In genomic region chr18:13551305-13551603, GRCh38 we compare ENCODE assay signal across 24 cellular contexts.
DNase-seq lines count a peak whose midpoint lies in the region; ATAC-seq and TF ChIP-seq lines count a peak whose summit lies in the region.
"Had no signal": no experiment of that assay in that cellular context is flagged by ENCODE, and none has a peak within 500 bp of the region (broad histone marks: within the 10 kb centered on the region; RNA-seq: fewer than 3 reads in every experiment).

No MANE protein-coding gene starts in this region.

- H3K4me1 ChIP-seq in esophagus squamous epithelium = peaks cover 0 to 28% (median 8%) of the 10 kb centered on the region in 3 donors

- H3K9me3 ChIP-seq in T-helper 17 cell (ENCODE audit: control insufficient read depth, low read length, poor library complexity, severe bottlenecking) (no peaks in the 10 kb centered on the region), esophagus squamous epithelium (no peaks in the 10 kb centered on the region)
- H3K9me3 ChIP-seq: neutrophil, Peyer's patch, psoas muscle, upper lobe of left lung had no signal

- H3K36me3 Mint-ChIP-seq in T-helper 17 cell (ENCODE audit: low read depth) = peaks cover 2% of the 10 kb centered on the region
- H3K36me3 Mint-ChIP-seq in dendritic cell treated with granulocyte-macrophage colony-stimulating factor and Interleukin-4, amounts not matched to agents 40 ng/mL and 50 ng/mL, for 4 days (ENCODE audit: low read depth) = peaks cover 27% of the 10 kb centered on the region
- H3K36me3 Mint-ChIP-seq in stimulated activated memory B cell treated with anti-CD40 and anti-IgM and Interleukin-4, amounts not matched to agents 10 μg/mL and 1 μg/mL and 100 μg/mL, for 72 hours = peaks cover 6% of the 10 kb centered on the region

- H3K27me3 ChIP-seq in esophagus squamous epithelium = no peaks in the 10 kb centered on the region
- H3K27me3 ChIP-seq: cardiac muscle cell, Peyer's patch, upper lobe of left lung had no signal

- WGBS in esophagus squamous epithelium, 2 donors = 54 to 80% methylated on average over 4 to 5 of the region's 5 CpGs

- no peak for DNase-seq in T-helper 17 cell
- peak; percentile 70 for DNase-seq in left lobe of liver (ENCODE audit: low spot score)
- no peak for DNase-seq in COLO829 (ENCODE audit: low spot score)
- DNase-seq in retina = no peak
- no peak for DNase-seq in esophagus squamous epithelium (lab: John Stamatoyannopoulos, UW)
- DNase-seq: activated CD4-positive, alpha-beta T cell treated with anti-CD3 and anti-CD28 coated beads, Interleukin-2, amount 50 U/mL, for 1 hour; anterior cingulate cortex; Calu3; mammary epithelial cell; NCI-H1092 treated with DMSO at 0.1 percent for 48 hours; NCI-H187; NCI-H526 treated with DMSO at 0.1 percent for 48 hours; Peyer's patch; psoas muscle; upper lobe of left lung had no signal

- no peak overlapping the region for H3K4me3 Mint-ChIP-seq in T-helper 17 cell
- no peak overlapping the region for H3K4me3 Mint-ChIP-seq in dendritic cell treated with granulocyte-macrophage colony-stimulating factor and Interleukin-4, amounts not matched to agents 40 ng/mL and 50 ng/mL, for 4 days
- no peak overlapping the region for H3K4me3 Mint-ChIP-seq in stimulated activated memory B cell treated with anti-CD40 and anti-IgM and Interleukin-4, amounts not matched to agents 10 μg/mL and 1 μg/mL and 100 μg/mL, for 72 hours
- H3K4me3 Mint-ChIP-seq: activated naive CD8-positive, alpha-beta T cell; activated T-helper 1 cell treated with anti-CD3 and anti-CD28 coated beads, Interleukin-12 subunit alpha, Interleukin-12 subunit beta, Interleukin-2, Interleukin-4 antibody, amounts not matched to agents 30 ng/mL and 10 ng/mL and 1 ng/mL, durations not matched to agents 14 hours and 24 hours and 36 hours had no signal

- peaks cover 7% of the 10 kb centered on the region for H3K9me3 Mint-ChIP-seq in dendritic cell treated with granulocyte-macrophage colony-stimulating factor and Interleukin-4, amounts not matched to agents 40 ng/mL and 50 ng/mL, for 4 days
- peaks cover 2% of the 10 kb centered on the region for H3K9me3 Mint-ChIP-seq in stimulated activated memory B cell treated with anti-CD40 and anti-IgM and Interleukin-4, amounts not matched to agents 10 μg/mL and 1 μg/mL and 100 μg/mL, for 72 hours

- H3K4me1 Mint-ChIP-seq in T-helper 17 cell = peaks cover 19% of the 10 kb centered on the region
- peaks cover 45% of the 10 kb centered on the region for H3K4me1 Mint-ChIP-seq in dendritic cell treated with granulocyte-macrophage colony-stimulating factor and Interleukin-4, amounts not matched to agents 40 ng/mL and 50 ng/mL, for 4 days (ENCODE audit: low read depth)
- H3K4me1 Mint-ChIP-seq in stimulated activated memory B cell treated with anti-CD40 and anti-IgM and Interleukin-4, amounts not matched to agents 10 μg/mL and 1 μg/mL and 100 μg/mL, for 72 hours = peaks cover 17% of the 10 kb centered on the region

- ATAC-seq in T-helper 17 cell (no peak), left lobe of liver (peak; percentile 93)
- ATAC-seq in stimulated activated memory B cell treated with anti-CD40 and anti-IgM and Interleukin-4, amounts not matched to agents 10 μg/mL and 1 μg/mL and 100 μg/mL, for 72 hours = no peak
- ATAC-seq: K562, psoas muscle had no signal

- no peaks in the 10 kb centered on the region for H3K27me3 Mint-ChIP-seq in T-helper 17 cell
- H3K27me3 Mint-ChIP-seq in dendritic cell treated with granulocyte-macrophage colony-stimulating factor and Interleukin-4, amounts not matched to agents 40 ng/mL and 50 ng/mL, for 4 days = peaks cover 9% of the 10 kb centered on the region
- H3K27me3 Mint-ChIP-seq in stimulated activated memory B cell treated with anti-CD40 and anti-IgM and Interleukin-4, amounts not matched to agents 10 μg/mL and 1 μg/mL and 100 μg/mL, for 72 hours = peaks cover 6% of the 10 kb centered on the region
- H3K27me3 Mint-ChIP-seq: activated naive CD8-positive, alpha-beta T cell had no signal

- TF ChIP-seq CTCF in esophagus squamous epithelium (IDR thresholded peaks at IDR 0.05) = no peak

- no peak for TF ChIP-seq POLR2A in esophagus squamous epithelium (IDR thresholded peaks at IDR 0.05)

- intact Hi-C loops in dendritic cell treated with granulocyte-macrophage colony-stimulating factor and Interleukin-4, amounts not matched to agents 40 ng/mL and 50 ng/mL, for 4 days (cut with micrococcal nuclease) = loop anchor here (5.0 to 10.0 kb wide), 2 partner anchors 174 to 261 kb away; partner anchors contain the start of genes FAM210A and RNMT
- intact Hi-C loops in esophagus squamous epithelium (cut with DNase I) = loop anchor here (10.0 kb wide), 1 partner anchor 74 kb away; no protein-coding TSS in a partner anchor

- H3K27ac Mint-ChIP-seq in T-helper 17 cell = peak overlapping the region; percentile 3
- peak overlapping the region; percentile 33 for H3K27ac Mint-ChIP-seq in dendritic cell treated with granulocyte-macrophage colony-stimulating factor and Interleukin-4, amounts not matched to agents 40 ng/mL and 50 ng/mL, for 4 days
- peak overlapping the region; percentile 3 for H3K27ac Mint-ChIP-seq in stimulated activated memory B cell treated with anti-CD40 and anti-IgM and Interleukin-4, amounts not matched to agents 10 μg/mL and 1 μg/mL and 100 μg/mL, for 72 hours
- H3K27ac Mint-ChIP-seq: activated naive CD8-positive, alpha-beta T cell; activated T-helper 1 cell treated with anti-CD3 and anti-CD28 coated beads, Interleukin-12 subunit alpha, Interleukin-12 subunit beta, Interleukin-2, Interleukin-4 antibody, amounts not matched to agents 30 ng/mL and 10 ng/mL and 1 ng/mL, durations not matched to agents 14 hours and 24 hours and 36 hours had no signal

- no peak overlapping the region for H3K4me3 ChIP-seq in esophagus squamous epithelium
- H3K4me3 ChIP-seq: cardiac muscle cell, K562, Peyer's patch, psoas muscle, skin epidermis, upper lobe of left lung had no signal

- no peaks in the 10 kb centered on the region for H3K36me3 ChIP-seq in esophagus squamous epithelium
- H3K36me3 ChIP-seq: cardiac muscle cell, neutrophil, Peyer's patch, upper lobe of left lung had no signal

- H3K27ac ChIP-seq in esophagus squamous epithelium = no peak overlapping the region
- H3K27ac ChIP-seq: C4-2B, cardiac muscle cell, neutrophil, Peyer's patch, psoas muscle, skin epidermis, upper lobe of left lung had no signal
